In genomic region chr1:156645666-156646065, GRCh38 we compare ENCODE assay signal across 13 cellular contexts. TPM values are rescaled to one million over a fixed set of nuclear protein-coding genes. Genes with fewer than 3 reads are reported as not detected.
DNase-seq lines count a peak whose midpoint lies in the region; ATAC-seq and TF ChIP-seq lines count a peak whose summit lies in the region.
"Had no signal": no experiment of that assay in that cellular context is flagged by ENCODE, and none has a peak within 500 bp of the region (broad histone marks: within the 10 kb centered on the region; RNA-seq: fewer than 3 reads in every experiment).

No MANE protein-coding gene starts in this region.

- H3K4me1 Mint-ChIP-seq in brain: peaks cover 44% of the 10 kb centered on the region
- H3K4me1 Mint-ChIP-seq in neural progenitor cell: peaks cover 16% of the 10 kb centered on the region
- peaks cover 41% of the 10 kb centered on the region for H3K4me1 Mint-ChIP-seq in activated CD8-positive, alpha-beta memory T cell treated with anti-CD3 and anti-CD28 coated beads, Interleukin-2, amount 10 ng/mL, durations not matched to agents 7 days and 5 days

- no peak for TF ChIP-seq CTCF in mammary epithelial cell (conservative IDR thresholded peaks at IDR 0.05 in 1 of 2, IDR thresholded peaks at IDR 0.05 in 1 of 2; ENCODE audit: extremely low read depth in 1 of 2, insufficient read depth in 1 of 2, low read depth in 1 of 2, low read length in 2 of 2)
- no peak for TF ChIP-seq CTCF in breast epithelium (IDR thresholded peaks at IDR 0.05)
- no peak for TF ChIP-seq CTCF in brain (conservative IDR thresholded peaks at IDR 0.05)
- TF ChIP-seq CTCF in neural progenitor cell (IDR thresholded peaks at IDR 0.05): no peak

- no peak overlapping the region for H3K9ac ChIP-seq in mammary epithelial cell (ENCODE audit: insufficient read depth, low read length)
- H3K9ac ChIP-seq in neural progenitor cell: no peak overlapping the region
- H3K9ac ChIP-seq: BLaER1 had no signal

- no peak overlapping the region for H2AFZ ChIP-seq in mammary epithelial cell (ENCODE audit: low read depth, low read length)
- H2AFZ ChIP-seq in neural progenitor cell (replicated peaks): no peak overlapping the region

- H3K27me3 Mint-ChIP-seq in brain (peaks cover 47% of the 10 kb centered on the region), neural progenitor cell (ENCODE audit: insufficient read depth, low read depth) (peaks cover 48% of the 10 kb centered on the region)
- H3K27me3 Mint-ChIP-seq in activated CD8-positive, alpha-beta memory T cell treated with anti-CD3 and anti-CD28 coated beads, Interleukin-2, amount 10 ng/mL, durations not matched to agents 7 days and 5 days: peaks cover 91% of the 10 kb centered on the region

- H3K4me3 ChIP-seq in mammary epithelial cell (replicated peaks in 1 of 3; ENCODE audit: insufficient read depth in 1 of 3, low read depth in 2 of 3, low read length in 3 of 3): no peak overlapping the region
- H3K4me3 ChIP-seq in breast epithelium: no peak overlapping the region
- H3K4me3 ChIP-seq in neural progenitor cell: no peak overlapping the region
- H3K4me3 ChIP-seq: BLaER1 had no signal

- peak overlapping the region in 4 of 5 experiments; percentile 12 to 91 (median 85) for H3K27ac Mint-ChIP-seq in brain
- H3K27ac Mint-ChIP-seq in neural progenitor cell: no peak overlapping the region
- H3K27ac Mint-ChIP-seq in activated CD8-positive, alpha-beta memory T cell treated with anti-CD3 and anti-CD28 coated beads, Interleukin-2, amount 10 ng/mL, durations not matched to agents 7 days and 5 days: no peak overlapping the region
- H3K27ac Mint-ChIP-seq: CD8-positive, alpha-beta memory T cell had no signal

- DNase-seq in mammary epithelial cell (no peak), breast epithelium (ENCODE audit: low spot score in 2 of 2) (no peak), neural progenitor cell (ENCODE audit: low spot score) (no peak), HK-2 (ENCODE audit: unreplicated experiment) (no peak)
- DNase-seq in activated CD8-positive, alpha-beta memory T cell treated with anti-CD3 and anti-CD28 coated beads, Interleukin-2, amount 10 ng/mL, durations not matched to agents 7 days and 5 days: no peak
- DNase-seq: AML-193; Caco-2; CD8-positive, alpha-beta memory T cell; DMS53 had no signal

- ATAC-seq in activated CD8-positive, alpha-beta memory T cell treated with anti-CD3 and anti-CD28 coated beads, Interleukin-2, amount 10 ng/mL, durations not matched to agents 7 days and 5 days: no peak
- ATAC-seq: HCT116 had no signal

- dilution Hi-C loops in mammary epithelial cell (cut with HindIII; ENCODE audit: low sequenced_read_pairs): loop anchor here (5.0 kb wide), 1 partner anchor 63 kb away; no protein-coding TSS in a partner anchor

- H3K36me3 Mint-ChIP-seq in brain (peaks cover 5% of the 10 kb centered on the region), neural progenitor cell (no peaks in the 10 kb centered on the region)
- no peaks in the 10 kb centered on the region for H3K36me3 Mint-ChIP-seq in activated CD8-positive, alpha-beta memory T cell treated with anti-CD3 and anti-CD28 coated beads, Interleukin-2, amount 10 ng/mL, durations not matched to agents 7 days and 5 days
- H3K36me3 Mint-ChIP-seq: CD8-positive, alpha-beta memory T cell had no signal

- intact Hi-C loops in mammary epithelial cell (cut with micrococcal nuclease): no loop called here
- intact Hi-C loops in breast epithelium (cut with DNase I; ENCODE audit: low total_unique reads): no loop called here

- H3F3A ChIP-seq in neural progenitor cell (ENCODE audit: low read depth): peaks cover 26% of the 10 kb centered on the region

- H3K4me2 ChIP-seq in mammary epithelial cell (ENCODE audit: insufficient read depth, low read depth, low read length) (no peak overlapping the region), neural progenitor cell (no peak overlapping the region)
- H3K4me2 ChIP-seq: BLaER1 had no signal

- no peak for TF ChIP-seq POLR2A in breast epithelium (IDR thresholded peaks at IDR 0.05)

- no peaks in the 10 kb centered on the region for H4K20me1 ChIP-seq in mammary epithelial cell (ENCODE audit: insufficient read depth, low read length)
- H4K20me1 ChIP-seq in neural progenitor cell (ENCODE audit: low read depth): peaks cover 35% of the 10 kb centered on the region

- H3K79me2 ChIP-seq in mammary epithelial cell (ENCODE audit: insufficient read depth, low read length) (no peaks in the 10 kb centered on the region), neural progenitor cell (ENCODE audit: low read depth) (no peaks in the 10 kb centered on the region)

- H3K4me1 ChIP-seq in mammary epithelial cell (ENCODE audit: insufficient read depth, low read length): no peaks in the 10 kb centered on the region
- peaks cover 3 to 12% of the 10 kb centered on the region in 2 donors for H3K4me1 ChIP-seq in breast epithelium
- peaks cover 6% of the 10 kb centered on the region for H3K4me1 ChIP-seq in neural progenitor cell
- H3K4me1 ChIP-seq: Caco-2 had no signal

- H3K4me3 Mint-ChIP-seq in brain (peak overlapping the region in 4 of 5 experiments; percentile 48 to 93 (median 74)), neural progenitor cell (peak overlapping the region; percentile 34)
- no peak overlapping the region for H3K4me3 Mint-ChIP-seq in activated CD8-positive, alpha-beta memory T cell treated with anti-CD3 and anti-CD28 coated beads, Interleukin-2, amount 10 ng/mL, durations not matched to agents 7 days and 5 days
- H3K4me3 Mint-ChIP-seq: CD8-positive, alpha-beta memory T cell had no signal

- H3K36me3 ChIP-seq in mammary epithelial cell (ENCODE audit: insufficient read depth, low read length): no peaks in the 10 kb centered on the region
- H3K36me3 ChIP-seq in breast epithelium: no peaks in the 10 kb centered on the region
- no peaks in the 10 kb centered on the region for H3K36me3 ChIP-seq in neural progenitor cell
- H3K36me3 ChIP-seq: BLaER1 had no signal

- no peaks in the 10 kb centered on the region for H3K9me3 ChIP-seq in mammary epithelial cell (replicated peaks; ENCODE audit: insufficient read depth, low read length)
- H3K9me3 ChIP-seq in breast epithelium: no peaks in the 10 kb centered on the region
- H3K9me3 ChIP-seq in neural progenitor cell (ENCODE audit: low read depth): no peaks in the 10 kb centered on the region
- H3K9me3 ChIP-seq: BLaER1, Caco-2 had no signal

- CTCF ChIA-PET in mammary epithelial cell (lab: Charles Lee; ENCODE audit: low non-redundant PET): no interaction called here
- CTCF ChIA-PET in activated CD8-positive, alpha-beta memory T cell treated with anti-CD3 and anti-CD28 coated beads, Interleukin-2, amount 10 ng/mL, durations not matched to agents 7 days and 5 days (lab: Charles Lee): interaction anchor here (0.6 to 22.5 kb wide), 8 partner anchors 11 to 260 kb away, joined by 3 to 344 read pairs (median 4); partner anchors contain the start of gene HAPLN2

- H3K9me3 Mint-ChIP-seq in brain: peaks cover 0 to 2% (median 0%) of the 10 kb centered on the region in 5 experiments
- no peaks in the 10 kb centered on the region for H3K9me3 Mint-ChIP-seq in neural progenitor cell
- H3K9me3 Mint-ChIP-seq in activated CD8-positive, alpha-beta memory T cell treated with anti-CD3 and anti-CD28 coated beads, Interleukin-2, amount 10 ng/mL, durations not matched to agents 7 days and 5 days (ENCODE audit: low read depth): no peaks in the 10 kb centered on the region

- H3K27me3 ChIP-seq in mammary epithelial cell (ENCODE audit: insufficient read depth, low read length) (peaks cover 29% of the 10 kb centered on the region), breast epithelium (peaks cover 0 to 8% of the 10 kb centered on the region in 2 donors), neural progenitor cell (peaks cover 100% of the 10 kb centered on the region)

- TSS peak; percentile 20 for BruUV-seq in mammary epithelial cell (replicated peaks; lab: Mats Ljungman, UMichigan)

- no peak overlapping the region for H3K27ac ChIP-seq in mammary epithelial cell (ENCODE audit: insufficient read depth, low read depth, low read length)
- H3K27ac ChIP-seq in breast epithelium: no peak overlapping the region
- H3K27ac ChIP-seq in neural progenitor cell: no peak overlapping the region
- H3K27ac ChIP-seq: 22Rv1, BLaER1 had no signal

- 75% methylated on average over 1 of the region's 1 CpG for WGBS in mammary epithelial cell (ENCODE audit: low coverage, missing lambda C conversion rate)

- in situ Hi-C loops in mammary epithelial cell (cut with MboI; ENCODE audit: low sequenced_read_pairs in 2 of 2): no loop called here

RNA-seq across cellular contexts. Expression of gene BCAN, which starts 3.7 kb away (rescaled TPM):
- total RNA-seq in mammary epithelial cell: not detected
- polyA plus RNA-seq in mammary epithelial cell: not detected
- polyA minus RNA-seq in mammary epithelial cell: not detected
- under 1 TPM in 1 of 3 donors, not detected in 2; 0.44 TPM for total RNA-seq in breast epithelium
- 81.5 TPM for polyA plus RNA-seq in brain (ENCODE audit: insufficient read depth, low read depth, low replicate concordance)
- total RNA-seq in neural progenitor cell (ENCODE audit: low replicate concordance): 0.46 TPM in 1 of 2 replicates, not detected in the other
- under 1 TPM in 1 of 2 experiments, not detected in 1; 0.07 TPM for total RNA-seq in activated CD8-positive, alpha-beta memory T cell treated with anti-CD3 and anti-CD28 coated beads, Interleukin-2, amount 10 ng/mL, durations not matched to agents 7 days and 5 days
- total RNA-seq: Caco-2; CD8-positive, alpha-beta memory T cell had no signal
- polyA plus RNA-seq: CD8-positive, alpha-beta memory T cell had no signal

RNA-seq across cellular contexts. Expression of gene HAPLN2, which starts 26.5 kb away (rescaled TPM):
- total RNA-seq in mammary epithelial cell (not detected), breast epithelium (not detected), neural progenitor cell (ENCODE audit: low replicate concordance) (0.65 TPM in 1 of 2 replicates, not detected in the other)
- polyA plus RNA-seq in mammary epithelial cell (not detected), brain (ENCODE audit: insufficient read depth, low read depth, low replicate concordance) (69.6 TPM)
- not detected for polyA minus RNA-seq in mammary epithelial cell
- not detected for total RNA-seq in activated CD8-positive, alpha-beta memory T cell treated with anti-CD3 and anti-CD28 coated beads, Interleukin-2, amount 10 ng/mL, durations not matched to agents 7 days and 5 days
- total RNA-seq: Caco-2; CD8-positive, alpha-beta memory T cell had no signal
- polyA plus RNA-seq: CD8-positive, alpha-beta memory T cell had no signal

RNA-seq across cellular contexts. Expression of gene NES, which starts 31.5 kb away (rescaled TPM):
- total RNA-seq in mammary epithelial cell (10 to 100 TPM in 1 of 2 donors, under 1 TPM in 1; 0.07 to 49.0 TPM), breast epithelium (10 to 100 TPM in 2 of 3 donors, 1 to 10 TPM in 1; 9.9 to 28.5 (median 14.9) TPM), neural progenitor cell (ENCODE audit: low replicate concordance) (83.8 and 219 TPM in 2 replicates)
- polyA plus RNA-seq in mammary epithelial cell (0.06 TPM), brain (ENCODE audit: insufficient read depth, low read depth, low replicate concordance) (12.7 TPM)
- not detected for polyA minus RNA-seq in mammary epithelial cell
- total RNA-seq in activated CD8-positive, alpha-beta memory T cell treated with anti-CD3 and anti-CD28 coated beads, Interleukin-2, amount 10 ng/mL, durations not matched to agents 7 days and 5 days: not detected
- total RNA-seq: CD8-positive, alpha-beta memory T cell had no signal
- polyA plus RNA-seq: CD8-positive, alpha-beta memory T cell had no signal

RNA-seq across cellular contexts. Expression of gene GPATCH4, which starts 44.4 kb away (rescaled TPM):
- total RNA-seq in mammary epithelial cell (10 to 100 TPM; 16.3 to 49.7 TPM), breast epithelium (10 to 100 TPM; 20.2 to 31.1 (median 23.7) TPM), neural progenitor cell (ENCODE audit: low replicate concordance) (17.2 and 18.6 TPM in 2 replicates)
- polyA plus RNA-seq in mammary epithelial cell (38.7 TPM), brain (ENCODE audit: insufficient read depth, low read depth, low replicate concordance) (11.5 TPM)
- 62.9 TPM for polyA minus RNA-seq in mammary epithelial cell
- 10 to 100 TPM; 40.5 to 50.9 TPM for total RNA-seq in activated CD8-positive, alpha-beta memory T cell treated with anti-CD3 and anti-CD28 coated beads, Interleukin-2, amount 10 ng/mL, durations not matched to agents 7 days and 5 days

RNA-seq across cellular contexts. Expression of gene NAXE, which starts 54.1 kb away (rescaled TPM):
- total RNA-seq in mammary epithelial cell: 10 to 100 TPM; 68.7 to 87.1 TPM
- polyA plus RNA-seq in mammary epithelial cell: 103 TPM
- 60.7 TPM for polyA minus RNA-seq in mammary epithelial cell
- total RNA-seq in breast epithelium: 10 to 100 TPM; 70.4 to 90.5 (median 75.5) TPM
- 133 TPM for polyA plus RNA-seq in brain (ENCODE audit: insufficient read depth, low read depth, low replicate concordance)
- 32.8 and 51.3 TPM in 2 replicates for total RNA-seq in neural progenitor cell (ENCODE audit: low replicate concordance)
- 10 to 100 TPM; 62.7 to 66.6 TPM for total RNA-seq in activated CD8-positive, alpha-beta memory T cell treated with anti-CD3 and anti-CD28 coated beads, Interleukin-2, amount 10 ng/mL, durations not matched to agents 7 days and 5 days

Comparison
In these comparisons a context has a peak if more than half of its experiments do, and no peak if none do; other contexts are left out.
1. H3K27ac Mint-ChIP-seq: peak in brain (4 of 5); none in neural progenitor cell (single experiment) and activated CD8-positive, alpha-beta memory T cell treated with anti-CD3 and anti-CD28 coated beads, Interleukin-2, amount 10 ng/mL, durations not matched to agents 7 days and 5 days (single experiment).